In the genomic region with DNA sequence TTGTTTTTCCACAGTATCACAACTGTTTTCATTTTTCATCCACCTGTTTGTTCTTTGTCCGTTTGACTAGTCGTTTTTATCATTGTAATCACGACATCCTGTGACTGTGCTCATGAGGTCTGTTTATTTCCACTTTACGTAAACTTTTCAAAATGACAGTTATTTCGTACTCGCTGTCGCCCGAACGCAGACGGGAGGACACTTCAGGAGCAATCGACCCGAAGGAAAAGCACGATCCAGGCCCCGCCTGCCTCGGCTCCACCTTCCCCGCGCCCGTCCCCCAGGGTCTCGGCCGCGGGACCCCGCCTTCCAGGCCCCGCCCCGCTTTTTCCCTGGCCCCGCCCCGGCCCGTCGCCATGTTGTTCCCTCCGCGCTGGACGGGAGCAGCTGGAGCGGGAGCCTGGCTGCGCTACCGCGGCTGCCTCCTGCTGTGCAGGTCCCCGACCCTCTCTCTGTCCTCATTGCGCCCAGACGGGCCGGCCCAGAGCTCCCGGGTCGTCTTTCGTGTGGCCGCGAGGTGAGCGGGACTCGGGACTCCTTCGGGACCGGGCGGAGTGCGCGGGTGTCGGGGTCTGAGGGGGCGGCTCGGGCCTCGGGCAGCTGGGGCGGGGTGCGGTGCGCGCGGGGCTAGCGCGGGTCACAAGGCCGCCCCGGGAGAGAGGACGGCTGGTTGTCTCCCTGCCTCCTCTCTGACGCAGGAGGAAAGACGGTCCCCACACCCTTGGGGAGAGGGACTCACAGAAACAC, we compare ENCODE assay signal across 8 cellular contexts. TPM values are rescaled to one million over a fixed set of nuclear protein-coding genes. Genes with fewer than 3 reads are reported as not detected.
DNase-seq lines count a peak whose midpoint lies in the region; ATAC-seq and TF ChIP-seq lines count a peak whose summit lies in the region.

A gene with protein sequence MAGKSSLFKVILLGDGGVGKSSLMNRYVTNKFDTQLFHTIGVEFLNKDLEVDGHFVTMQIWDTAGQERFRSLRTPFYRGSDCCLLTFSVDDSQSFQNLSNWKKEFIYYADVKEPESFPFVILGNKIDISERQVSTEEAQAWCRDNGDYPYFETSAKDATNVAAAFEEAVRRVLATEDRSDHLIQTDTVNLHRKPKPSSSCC (plus strand): TSS at position 357 of the 747 bp plus-strand sequence. CDS start 19,619 bp downstream, outside the sequence.

- H3K9me2 ChIP-seq in OCI-LY7 (ENCODE audit: insufficient read depth, low read length): no peaks in the 10 kb centered on the region

- peaks cover 48% of the 10 kb centered on the region for H3K79me2 ChIP-seq in OCI-LY7 (ENCODE audit: insufficient read depth, low read depth, low read length)

- H3K27ac ChIP-seq in HUES48 (ENCODE audit: low read depth, low read length) (peak within 1 kb of the TSS; percentile 85), OCI-LY7 (ENCODE audit: low read depth, low read length, poor library complexity, severe bottlenecking) (peak within 1 kb of the TSS; percentile 58)

- TF ChIP-seq CTCF in OCI-LY7 (conservative IDR thresholded peaks at IDR 0.05; ENCODE audit: low read length): no peak
- TF ChIP-seq CTCF in epithelial cell of proximal tubule (conservative IDR thresholded peaks at IDR 0.05; ENCODE audit: low read depth, low read length): no peak

- POLR2A ChIA-PET in OCI-LY7 (lab: Charles Lee): interaction anchor here (0.9 to 4.8 kb wide), 7 partner anchors 8 to 708 kb away, joined by 3 to 43 read pairs (median 4); a partner anchor contains a TSS

- peak within 1 kb of the TSS; percentile 87 for H3K4me2 ChIP-seq in OCI-LY7 (ENCODE audit: low read length)

- peaks cover 19% of the 10 kb centered on the region for H3K27me3 ChIP-seq in HUES48 (ENCODE audit: control insufficient read depth, insufficient read depth, low read length)
- no peaks in the 10 kb centered on the region for H3K27me3 ChIP-seq in mucosa of stomach (ENCODE audit: control insufficient read depth, insufficient read depth, low read length)

- peak; percentile 78 for DNase-seq in COLO829 (ENCODE audit: low spot score)
- peak; percentile 64 for DNase-seq in OCI-LY7 (ENCODE audit: low spot score)
- peak; percentile 81 for DNase-seq in activated T-cell treated with anti-CD3 and anti-CD28 coated beads for 48 hours (ENCODE audit: low read depth)
- DNase-seq in epithelial cell of proximal tubule (ENCODE audit: low read depth): no peak
- peak; percentile 63 to 69 for DNase-seq in stimulated activated CD8-positive, alpha-beta memory T cell treated with anti-CD3 and anti-CD28 coated beads, Interleukin-7, amount 100 ng/mL, for 1 hour (ENCODE audit: low read depth in 2 of 2)

- peak within 1 kb of the TSS; percentile 81 for H3K9ac ChIP-seq in HUES48 (ENCODE audit: low read depth, low read length)
- peak within 1 kb of the TSS; percentile 91 for H3K9ac ChIP-seq in mucosa of stomach (ENCODE audit: low read length)

- H3K4me3 ChIP-seq in HUES48 (ENCODE audit: low read depth, low read length) (peak within 1 kb of the TSS; percentile 94), OCI-LY7 (ENCODE audit: low read depth, low read length, poor library complexity, severe bottlenecking) (peak within 1 kb of the TSS; percentile 92), epithelial cell of proximal tubule (ENCODE audit: low read depth, low read length) (peak within 1 kb of the TSS; percentile 75), mucosa of stomach (ENCODE audit: low read length) (peak within 1 kb of the TSS; percentile 56)

- peak; percentile 68 for ATAC-seq in GM21360 (IDR thresholded peaks at IDR 0.05; ENCODE audit: unreplicated experiment)

- H4K20me1 ChIP-seq in OCI-LY7 (ENCODE audit: insufficient read depth, low read length): peaks cover 13% of the 10 kb centered on the region; the same call in 1 of the 2 replicates

- no TSS peak for BruUV-seq in OCI-LY7 (replicated peaks; lab: Mats Ljungman, UMichigan)

- peak within 1 kb of the TSS; percentile 84 for H2AFZ ChIP-seq in OCI-LY7 (ENCODE audit: low read length)

- H3K36me3 ChIP-seq in HUES48 (ENCODE audit: control insufficient read depth, insufficient read depth, low read length): no peaks in the 10 kb centered on the region
- no peaks in the 10 kb centered on the region for H3K36me3 ChIP-seq in OCI-LY7 (ENCODE audit: insufficient read depth, low read length)
- H3K36me3 ChIP-seq in mucosa of stomach (ENCODE audit: control insufficient read depth, insufficient read depth, low read length): no peaks in the 10 kb centered on the region

- intact Hi-C loops in OCI-LY7 (cut with micrococcal nuclease; ENCODE audit: unreplicated experiment): no loop called here

- CTCF ChIA-PET in OCI-LY7 (lab: Charles Lee; ENCODE audit: unreplicated experiment): no interaction called here

- H3K9me3 ChIP-seq in HUES48 (ENCODE audit: control insufficient read depth, insufficient read depth, low read length) (no peaks in the 10 kb centered on the region), OCI-LY7 (ENCODE audit: low read length) (no peaks in the 10 kb centered on the region), mucosa of stomach (ENCODE audit: control insufficient read depth, low read length) (no peaks in the 10 kb centered on the region)

- peaks cover 33% of the 10 kb centered on the region for H3K4me1 ChIP-seq in HUES48 (ENCODE audit: control insufficient read depth, insufficient read depth, low read length)
- H3K4me1 ChIP-seq in OCI-LY7 (ENCODE audit: insufficient read depth, low read length, poor library complexity, severe bottlenecking): peaks cover 45% of the 10 kb centered on the region
- peaks cover 16% of the 10 kb centered on the region for H3K4me1 ChIP-seq in mucosa of stomach (ENCODE audit: control insufficient read depth, insufficient read depth, low read length)

RNA-seq across cellular contexts. Expression of the gene that starts here (rescaled TPM):
- 11.2 and 14.1 TPM in 2 replicates for total RNA-seq in OCI-LY7 (2014; rRNA removed; shearing (Covaris generic))
- 9.4 and 11.7 TPM in 2 replicates for total RNA-seq in OCI-LY7 (2022)
- total RNA-seq in epithelial cell of proximal tubule: 33.6 and 39.6 TPM in 2 replicates
